ENCODE assay signal across 8 cellular contexts in genomic region chr12:116066381-116067230, GRCh38.
A peak's percentile ranks its signal among the peaks of the same experiment; 100 is the strongest.
DNase-seq lines count a peak whose midpoint lies in the region; ATAC-seq and TF ChIP-seq lines count a peak whose summit lies in the region.

No MANE protein-coding gene starts in this region.

- ATAC-seq in GM21786 (IDR thresholded peaks at IDR 0.05; ENCODE audit: unreplicated experiment) = no peak
- ATAC-seq in HG03039 (IDR thresholded peaks at IDR 0.05; ENCODE audit: unreplicated experiment) = no peak

- H3K4me2 ChIP-seq in BLaER1 treated with 17β-estradiol and CSF1 and Interleukin-3, amounts not matched to agents 10 nM and 100 nM = peak overlapping the region in 7 of 11 experiments; percentile 11 to 68 (median 55); a peak in 11 of 22 replicates

- CTCF ChIA-PET in RWPE1 (lab: Yijun Ruan, JAX) = no interaction called here
- CTCF ChIA-PET in activated naive CD4-positive, alpha-beta T cell treated with anti-CD3 and anti-CD28 coated beads, Interleukin-2, amount 10 ng/mL, durations not matched to agents 7 days and 5 days (lab: Charles Lee) = interaction anchor here (0.7 to 1.5 kb wide), 5 partner anchors 27 to 533 kb away, joined by 3 to 5 read pairs (median 3); no protein-coding TSS in a partner anchor

- no peaks in the 10 kb centered on the region for H3K9me3 Mint-ChIP-seq in activated naive CD4-positive, alpha-beta T cell treated with anti-CD3 and anti-CD28 coated beads, Interleukin-2, amount 10 ng/mL, durations not matched to agents 7 days and 5 days

- peak; percentile 39 for DNase-seq in HCEC 1CT
- peak; percentile 32 for DNase-seq in RWPE1 (ENCODE audit: low spot score)
- DNase-seq in activated naive CD4-positive, alpha-beta T cell treated with anti-CD3 and anti-CD28 coated beads, Interleukin-2, amount 10 ng/mL, durations not matched to agents 7 days and 5 days = peak; percentile 70
- DNase-seq in iPS DF 4.7 (ENCODE audit: extremely low read depth, low spot score) = peak; percentile 9
- peak; percentile 38 to 46 for DNase-seq in stimulated activated CD4-positive, alpha-beta T cell treated with anti-CD3 and anti-CD28 coated beads, Interleukin-4, amount 100 ng/mL, for 48 hours (ENCODE audit: low read depth in 2 of 2)

- H3K4me3 ChIP-seq in BLaER1 treated with 17β-estradiol and CSF1 and Interleukin-3, amounts not matched to agents 10 nM and 100 nM = no peak overlapping the region

- H3K36me3 ChIP-seq in BLaER1 treated with 17β-estradiol and CSF1 and Interleukin-3, amounts not matched to agents 10 nM and 100 nM = peaks cover 0 to 36% (median 7%) of the 10 kb centered on the region in 11 experiments; a peak in 8 of 22 replicates

- H3K27ac ChIP-seq in BLaER1 treated with 17β-estradiol and CSF1 and Interleukin-3, amounts not matched to agents 10 nM and 100 nM = no peak overlapping the region
- H3K27ac ChIP-seq in RWPE1 = no peak overlapping the region

- POLR2A ChIA-PET in RWPE1 (lab: Yijun Ruan, JAX; ENCODE audit: low non-redundant PET) = no interaction called here

- no peak overlapping the region for H3K4me3 Mint-ChIP-seq in activated naive CD4-positive, alpha-beta T cell treated with anti-CD3 and anti-CD28 coated beads, Interleukin-2, amount 10 ng/mL, durations not matched to agents 7 days and 5 days

- H3K4me1 Mint-ChIP-seq in activated naive CD4-positive, alpha-beta T cell treated with anti-CD3 and anti-CD28 coated beads, Interleukin-2, amount 10 ng/mL, durations not matched to agents 7 days and 5 days = peaks cover 11% of the 10 kb centered on the region

- peaks cover 59 to 99% (median 98%) of the 10 kb centered on the region in 11 experiments for H4K20me1 ChIP-seq in BLaER1 treated with 17β-estradiol and CSF1 and Interleukin-3, amounts not matched to agents 10 nM and 100 nM

- no peaks in the 10 kb centered on the region for H3K9me3 ChIP-seq in BLaER1 treated with 17β-estradiol and CSF1 and Interleukin-3, amounts not matched to agents 10 nM and 100 nM (replicated peaks in 1 of 11)

- H3K9ac ChIP-seq in BLaER1 treated with 17β-estradiol and CSF1 and Interleukin-3, amounts not matched to agents 10 nM and 100 nM = no peak overlapping the region

- H3K27me3 ChIP-seq in BLaER1 treated with 17β-estradiol and CSF1 and Interleukin-3, amounts not matched to agents 10 nM and 100 nM = no peaks in the 10 kb centered on the region

- H3K36me3 Mint-ChIP-seq in activated naive CD4-positive, alpha-beta T cell treated with anti-CD3 and anti-CD28 coated beads, Interleukin-2, amount 10 ng/mL, durations not matched to agents 7 days and 5 days = no peaks in the 10 kb centered on the region

- no peaks in the 10 kb centered on the region for H3K27me3 Mint-ChIP-seq in activated naive CD4-positive, alpha-beta T cell treated with anti-CD3 and anti-CD28 coated beads, Interleukin-2, amount 10 ng/mL, durations not matched to agents 7 days and 5 days

- peak; percentile 72 for TF ChIP-seq CTCF in RWPE1 (conservative IDR thresholded peaks at IDR 0.05; ENCODE audit: low read depth)

- no peak overlapping the region for H3K27ac Mint-ChIP-seq in activated naive CD4-positive, alpha-beta T cell treated with anti-CD3 and anti-CD28 coated beads, Interleukin-2, amount 10 ng/mL, durations not matched to agents 7 days and 5 days

- peaks cover 12 to 61% (median 32%) of the 10 kb centered on the region in 10 experiments for H3K4me1 ChIP-seq in BLaER1 treated with 17β-estradiol and CSF1 and Interleukin-3, amounts not matched to agents 10 nM and 100 nM

Comparison
In these comparisons a context has a peak if more than half of its experiments do, and no peak if none do; other contexts are left out.
1. DNase-seq: peak in every context shown above with its lines; median percentile 70 in activated naive CD4-positive, alpha-beta T cell treated with anti-CD3 and anti-CD28 coated beads, Interleukin-2, amount 10 ng/mL, durations not matched to agents 7 days and 5 days; 42 in stimulated activated CD4-positive, alpha-beta T cell treated with anti-CD3 and anti-CD28 coated beads, Interleukin-4, amount 100 ng/mL, for 48 hours; 39 in HCEC 1CT; 32 in RWPE1; 9 in iPS DF 4.7.